ENCODE assay signal across 1 cellular context in genomic region chr3:46959169-46959515, GRCh38.
TF ChIP-seq lines count a peak whose summit lies in the region.

No MANE protein-coding gene starts in this region.

TF ChIP-seq in IMR-90, 13 proteins besides CTCF, POLR2A, EP300 and RAD21 (continued from another document):
- no peak for TF ChIP-seq ELK1 (IDR thresholded peaks at IDR 0.05; ENCODE audit: borderline replicate concordance, low read depth, low read length)
- TF ChIP-seq BHLHE40 (IDR thresholded peaks at IDR 0.05; ENCODE audit: low read depth, low read length), result no peak
